Comparison of ENCODE assay signal across 29 cellular contexts in genomic region chr7:153010416-153010815, GRCh38.
"Had no signal": no experiment of that assay in that cellular context is flagged by ENCODE, and none has a peak within 500 bp of the region (broad histone marks: within the 10 kb centered on the region; RNA-seq: fewer than 3 reads in every experiment).

No MANE protein-coding gene starts in this region.

- H3K36me3 ChIP-seq: stomach, suprapubic skin, thoracic aorta, thyroid gland, tibial artery, tibial nerve, transverse colon, upper lobe of left lung, upper lobe of right lung, uterus, vagina had no signal

- H3K4me3 ChIP-seq: stomach, suprapubic skin, testis, thoracic aorta, thyroid gland, tibial artery, tibial nerve, transverse colon, upper lobe of left lung, upper lobe of right lung, uterus, vagina had no signal

- H3K9me3 ChIP-seq: stomach, suprapubic skin, testis, thoracic aorta, thyroid gland, tibial artery, tibial nerve, transverse colon, upper lobe of left lung, upper lobe of right lung, uterus, vagina had no signal

- H3K4me1 Mint-ChIP-seq: stimulated activated effector memory CD8-positive, alpha-beta T cell treated with anti-CD3 and anti-CD28 coated beads, Interleukin-12 subunit alpha, Interleukin-12 subunit beta, amount 100 ng/mL, for 72 hours; stimulated activated memory B cell treated with anti-CD40 and anti-IgM and Interleukin-4, amounts not matched to agents 10 μg/mL and 1 μg/mL and 100 μg/mL, for 72 hours; stimulated activated naive B cell treated with anti-CD40 and anti-IgM and Interleukin-4, amounts not matched to agents 10 μg/mL and 1 μg/mL and 100 μg/mL, for 72 hours; stimulated activated naive CD8-positive, alpha-beta T cell treated with anti-CD3 and anti-CD28 coated beads, Interleukin-15, amount 100 ng/mL, for 72 hours had no signal

- H3K36me3 Mint-ChIP-seq: stimulated activated effector memory CD8-positive, alpha-beta T cell treated with anti-CD3 and anti-CD28 coated beads, Interleukin-12 subunit alpha, Interleukin-12 subunit beta, amount 100 ng/mL, for 72 hours; stimulated activated memory B cell treated with anti-CD40 and anti-IgM and Interleukin-4, amounts not matched to agents 10 μg/mL and 1 μg/mL and 100 μg/mL, for 72 hours; stimulated activated naive B cell treated with anti-CD40 and anti-IgM and Interleukin-4, amounts not matched to agents 10 μg/mL and 1 μg/mL and 100 μg/mL, for 72 hours; type B pancreatic cell had no signal

- H3K4me1 ChIP-seq: stomach, suprapubic skin, testis, thyroid gland, tibial artery, tibial nerve, transverse colon, upper lobe of left lung, upper lobe of right lung, uterus, vagina had no signal

- ATAC-seq: stimulated activated effector memory CD8-positive, alpha-beta T cell treated with anti-CD3 and anti-CD28 coated beads, Interleukin-12 subunit alpha, Interleukin-12 subunit beta, amount 100 ng/mL, for 72 hours; stimulated activated memory B cell treated with anti-CD40 and anti-IgM and Interleukin-4, amounts not matched to agents 10 μg/mL and 1 μg/mL and 100 μg/mL, for 72 hours; stimulated activated naive B cell treated with anti-CD40 and anti-IgM and Interleukin-4, amounts not matched to agents 10 μg/mL and 1 μg/mL and 100 μg/mL, for 72 hours; stimulated activated naive CD8-positive, alpha-beta T cell treated with anti-CD3 and anti-CD28 coated beads, Interleukin-15, amount 100 ng/mL, for 72 hours; stimulated activated naive CD8-positive, alpha-beta T cell treated with anti-CD3 and anti-CD28 coated beads, Interleukin-15, Interleukin-2, amounts not matched to agents 100 U/mL and 50 U/mL, for 24 hours; upper lobe of right lung had no signal

- H3K9me3 Mint-ChIP-seq: stimulated activated memory B cell treated with anti-CD40 and anti-IgM and Interleukin-4, amounts not matched to agents 10 μg/mL and 1 μg/mL and 100 μg/mL, for 72 hours; stimulated activated naive CD8-positive, alpha-beta T cell treated with anti-CD3 and anti-CD28 coated beads, Interleukin-15, amount 100 ng/mL, for 72 hours; stimulated activated naive CD8-positive, alpha-beta T cell treated with anti-CD3 and anti-CD28 coated beads, Interleukin-15, Interleukin-2, amounts not matched to agents 100 ng/mL and 50 ng/mL, for 24 hours; type B pancreatic cell had no signal

- FAIRE-seq: urothelium cell line had no signal

- H3K4me3 Mint-ChIP-seq: stimulated activated effector memory CD8-positive, alpha-beta T cell treated with anti-CD3 and anti-CD28 coated beads, Interleukin-12 subunit alpha, Interleukin-12 subunit beta, amount 100 ng/mL, for 72 hours; stimulated activated memory B cell treated with anti-CD40 and anti-IgM and Interleukin-4, amounts not matched to agents 10 μg/mL and 1 μg/mL and 100 μg/mL, for 72 hours; stimulated activated naive B cell treated with anti-CD40 and anti-IgM and Interleukin-4, amounts not matched to agents 10 μg/mL and 1 μg/mL and 100 μg/mL, for 72 hours; stimulated activated naive CD8-positive, alpha-beta T cell treated with anti-CD3 and anti-CD28 coated beads, Interleukin-15, amount 100 ng/mL, for 72 hours; stimulated activated naive CD8-positive, alpha-beta T cell treated with anti-CD3 and anti-CD28 coated beads, Interleukin-15, Interleukin-2, amounts not matched to agents 100 ng/mL and 50 ng/mL, for 24 hours; type B pancreatic cell had no signal

- H3K27ac Mint-ChIP-seq: stimulated activated effector memory CD8-positive, alpha-beta T cell treated with anti-CD3 and anti-CD28 coated beads, Interleukin-12 subunit alpha, Interleukin-12 subunit beta, amount 100 ng/mL, for 72 hours; stimulated activated memory B cell treated with anti-CD40 and anti-IgM and Interleukin-4, amounts not matched to agents 10 μg/mL and 1 μg/mL and 100 μg/mL, for 72 hours; stimulated activated naive B cell treated with anti-CD40 and anti-IgM and Interleukin-4, amounts not matched to agents 10 μg/mL and 1 μg/mL and 100 μg/mL, for 72 hours; stimulated activated naive CD8-positive, alpha-beta T cell treated with anti-CD3 and anti-CD28 coated beads, Interleukin-15, amount 100 ng/mL, for 72 hours; stimulated activated naive CD8-positive, alpha-beta T cell treated with anti-CD3 and anti-CD28 coated beads, Interleukin-15, Interleukin-2, amounts not matched to agents 100 ng/mL and 50 ng/mL, for 24 hours; type B pancreatic cell had no signal

- H3K27ac ChIP-seq: stomach, suprapubic skin, testis, thoracic aorta, thyroid gland, tibial artery, tibial nerve, transverse colon, upper lobe of left lung, upper lobe of right lung, uterus, vagina had no signal

- H3K27me3 Mint-ChIP-seq: stimulated activated memory B cell treated with anti-CD40 and anti-IgM and Interleukin-4, amounts not matched to agents 10 μg/mL and 1 μg/mL and 100 μg/mL, for 72 hours; stimulated activated naive B cell treated with anti-CD40 and anti-IgM and Interleukin-4, amounts not matched to agents 10 μg/mL and 1 μg/mL and 100 μg/mL, for 72 hours; stimulated activated naive CD8-positive, alpha-beta T cell treated with anti-CD3 and anti-CD28 coated beads, Interleukin-15, amount 100 ng/mL, for 72 hours; stimulated activated naive CD8-positive, alpha-beta T cell treated with anti-CD3 and anti-CD28 coated beads, Interleukin-15, Interleukin-2, amounts not matched to agents 100 ng/mL and 50 ng/mL, for 24 hours had no signal

- DNase-seq: stimulated activated CD4-positive, alpha-beta T cell treated with anti-CD3 and anti-CD28 coated beads, Interleukin-2, amount 100 ng/mL, for 48 hours; stimulated activated CD4-positive, alpha-beta T cell treated with anti-CD3 and anti-CD28 coated beads, Interleukin-4, amount 100 ng/mL, for 1 hour; stimulated activated CD4-positive, alpha-beta T cell treated with anti-CD3 and anti-CD28 coated beads, Interleukin-4, amount 100 ng/mL, for 24 hours; stimulated activated CD4-positive, alpha-beta T cell treated with anti-CD3 and anti-CD28 coated beads, Interleukin-4, amount 100 ng/mL, for 4 hours; stimulated activated CD8-positive, alpha-beta memory T cell treated with anti-CD3 and anti-CD28 coated beads, Interleukin-4, amount 100 ng/mL, for 48 hours; stimulated activated naive B cell treated with anti-CD40 and anti-IgM and Interleukin-4, amounts not matched to agents 10 μg/mL and 1 μg/mL and 100 μg/mL, for 72 hours; stimulated activated naive CD4-positive, alpha-beta T cell; stimulated activated naive CD4-positive, alpha-beta T cell treated with Interleukin-2 at 50 U/mL for 16 hours; stimulated activated naive CD8-positive, alpha-beta T cell treated with anti-CD3 and anti-CD28 coated beads, Interleukin-15, amount 100 ng/mL, for 72 hours; stimulated activated naive CD8-positive, alpha-beta T cell treated with anti-CD3 and anti-CD28 coated beads, Interleukin-15, Interleukin-2, amounts not matched to agents 100 U/mL and 50 U/mL, for 24 hours; stomach; substantia nigra; testis; thyroid gland; tibial artery; transverse colon; trophoblast cell; upper lobe of left lung; upper lobe of right lung; uterus had no signal

- H3K27me3 ChIP-seq: stomach, suprapubic skin, testis, thyroid gland, tibial artery, tibial nerve, transverse colon, upper lobe of left lung, upper lobe of right lung, uterus, vagina had no signal
